Comparison of ENCODE assay signal across 16 cellular contexts in the genomic region with DNA sequence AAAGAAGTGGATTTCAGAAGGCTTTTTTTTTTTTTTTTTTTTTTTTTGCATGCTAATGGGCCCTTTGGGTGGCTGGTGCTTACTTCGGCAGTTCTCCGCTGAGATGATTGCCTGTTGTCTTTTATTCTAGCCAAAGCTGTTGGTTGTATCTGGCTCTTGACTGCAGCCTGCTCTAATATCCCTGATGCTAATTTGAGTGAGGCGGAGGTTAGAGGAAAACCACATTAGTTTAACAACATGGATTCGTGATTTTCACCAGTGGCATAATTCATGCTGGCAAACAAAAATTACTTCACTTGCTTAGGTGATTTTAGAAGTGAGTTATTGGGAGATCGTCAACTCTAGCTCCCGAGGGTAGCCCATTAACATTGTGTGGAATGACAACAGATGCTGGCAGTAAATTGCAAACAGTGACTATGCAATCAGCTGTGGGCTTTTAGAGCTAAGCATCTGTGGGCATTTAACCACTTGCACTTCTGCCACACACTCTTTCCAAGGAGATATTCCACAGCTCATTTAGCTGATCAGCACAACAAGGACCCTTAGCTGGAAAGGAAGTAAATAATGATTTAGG.
DNase-seq lines count a peak whose midpoint lies in the region; ATAC-seq and TF ChIP-seq lines count a peak whose summit lies in the region.
"Had no signal": no experiment of that assay in that cellular context is flagged by ENCODE, and none has a peak within 500 bp of the region (broad histone marks: within the 10 kb centered on the region; RNA-seq: fewer than 3 reads in every experiment).

No MANE protein-coding gene starts in this region.

- TF ChIP-seq CTCF in GM13977 (IDR thresholded peaks at IDR 0.05; ENCODE audit: extremely low read depth, insufficient read depth, missing control alignments), result no peak

- no peaks in the 10 kb centered on the region for H3K36me3 ChIP-seq in CD4-positive, alpha-beta memory T cell (ENCODE audit: insufficient read depth, low read length)
- H3K36me3 ChIP-seq: lower lobe of right lung had no signal

- H3K36me3 Mint-ChIP-seq in CD4-positive, alpha-beta memory T cell, result no peaks in the 10 kb centered on the region
- H3K36me3 Mint-ChIP-seq: natural killer cell had no signal

- H3K9me3 ChIP-seq in CD4-positive, alpha-beta memory T cell (ENCODE audit: control insufficient read depth in 1 of 2, low read length in 2 of 2), result no peaks in the 10 kb centered on the region
- H3K9me3 ChIP-seq: lower lobe of right lung had no signal

- peaks cover 0 to 3% (median 0%) of the 10 kb centered on the region in 8 donors for H3K9me3 Mint-ChIP-seq in CD4-positive, alpha-beta memory T cell
- H3K9me3 Mint-ChIP-seq: effector memory CD8-positive, alpha-beta T cell; HFFc6; natural killer cell had no signal

- H3K27me3 Mint-ChIP-seq in CD4-positive, alpha-beta memory T cell, result peaks cover 1 to 18% of the 10 kb centered on the region in 2 donors

- H3K27me3 ChIP-seq in CD4-positive, alpha-beta memory T cell (ENCODE audit: insufficient read depth, low read length), result no peaks in the 10 kb centered on the region

- CTCF ChIA-PET in CD4-positive, alpha-beta memory T cell (lab: Charles Lee; ENCODE audit: partially characterized antibody), result no interaction called here

- no peak for ATAC-seq in HG02571 (IDR thresholded peaks at IDR 0.05; ENCODE audit: unreplicated experiment)
- ATAC-seq: effector memory CD8-positive, alpha-beta T cell had no signal

- in situ Hi-C loops in GM13977 (cut with MboI; ENCODE audit: low pct_unique_long_range_greater_than_20kb, low sequenced_read_pairs, unreplicated experiment), result no loop called here

- no peaks in the 10 kb centered on the region for H3K4me1 ChIP-seq in CD4-positive, alpha-beta memory T cell (ENCODE audit: insufficient read depth, low read length)

- H3K4me3 ChIP-seq in CD4-positive, alpha-beta memory T cell (ENCODE audit: low read length in 2 of 2), result no peak overlapping the region
- H3K4me3 ChIP-seq: lower lobe of right lung had no signal

- peak overlapping the region in 3 of 7 donors; percentile 57 to 58 (median 58) for H3K27ac Mint-ChIP-seq in CD4-positive, alpha-beta memory T cell
- H3K27ac Mint-ChIP-seq: effector memory CD8-positive, alpha-beta T cell; HFFc6; natural killer cell had no signal

- peaks cover 4 to 14% (median 8%) of the 10 kb centered on the region in 4 donors for H3K4me1 Mint-ChIP-seq in CD4-positive, alpha-beta memory T cell

- DNase-seq in CD4-positive, alpha-beta memory T cell, result no peak
- peak; percentile 59 for DNase-seq in NCI-H128 (lab: John Stamatoyannopoulos, UW; ENCODE audit: unreplicated experiment)
- peak; percentile 33 for DNase-seq in NCI-H524 treated with DMSO at 0.1 percent for 48 hours (lab: John Stamatoyannopoulos, UW)
- peak; percentile 62 for DNase-seq in islet precursor cell
- no peak for DNase-seq in inferior parietal cortex (ENCODE audit: extremely low spot score)
- DNase-seq in GM13977 (ENCODE audit: low spot score), result no peak
- no peak for DNase-seq in LoVo (ENCODE audit: low spot score)
- DNase-seq: activated CD4-positive, alpha-beta T cell treated with anti-CD3 and anti-CD28 coated beads, Interleukin-2, amount 50 U/mL, for 4 hours; activated T-cell treated with anti-CD3 and anti-CD28 coated beads, Interleukin-2, amount 50 U/mL, for 1 hour; effector memory CD8-positive, alpha-beta T cell; foreskin fibroblast; HFFc6; lower lobe of right lung; natural killer cell; NCI-H510A had no signal

- no peak overlapping the region for H3K27ac ChIP-seq in CD4-positive, alpha-beta memory T cell (ENCODE audit: low read depth, low read length)
- H3K27ac ChIP-seq: lower lobe of right lung had no signal

- POLR2A ChIA-PET in CD4-positive, alpha-beta memory T cell (lab: Charles Lee; ENCODE audit: partially characterized antibody), result no interaction called here

- peak overlapping the region in 5 of 8 donors; percentile 1 to 71 (median 37) for H3K4me3 Mint-ChIP-seq in CD4-positive, alpha-beta memory T cell
- H3K4me3 Mint-ChIP-seq: effector memory CD8-positive, alpha-beta T cell; HFFc6; natural killer cell had no signal

- intact Hi-C loops in CD4-positive, alpha-beta memory T cell (cut with micrococcal nuclease), result no loop called here

Comparison
In these comparisons a context has a peak if more than half of its experiments do, and no peak if none do; other contexts are left out.
1. DNase-seq: peak in NCI-H128 (single experiment), NCI-H524 treated with DMSO at 0.1 percent for 48 hours (single experiment) and islet precursor cell (single experiment); none in CD4-positive, alpha-beta memory T cell (0 of 5), inferior parietal cortex (single experiment), GM13977 (single experiment) and LoVo (single experiment).